Comparison of ENCODE assay signal across 1 cellular context in the genomic region with DNA sequence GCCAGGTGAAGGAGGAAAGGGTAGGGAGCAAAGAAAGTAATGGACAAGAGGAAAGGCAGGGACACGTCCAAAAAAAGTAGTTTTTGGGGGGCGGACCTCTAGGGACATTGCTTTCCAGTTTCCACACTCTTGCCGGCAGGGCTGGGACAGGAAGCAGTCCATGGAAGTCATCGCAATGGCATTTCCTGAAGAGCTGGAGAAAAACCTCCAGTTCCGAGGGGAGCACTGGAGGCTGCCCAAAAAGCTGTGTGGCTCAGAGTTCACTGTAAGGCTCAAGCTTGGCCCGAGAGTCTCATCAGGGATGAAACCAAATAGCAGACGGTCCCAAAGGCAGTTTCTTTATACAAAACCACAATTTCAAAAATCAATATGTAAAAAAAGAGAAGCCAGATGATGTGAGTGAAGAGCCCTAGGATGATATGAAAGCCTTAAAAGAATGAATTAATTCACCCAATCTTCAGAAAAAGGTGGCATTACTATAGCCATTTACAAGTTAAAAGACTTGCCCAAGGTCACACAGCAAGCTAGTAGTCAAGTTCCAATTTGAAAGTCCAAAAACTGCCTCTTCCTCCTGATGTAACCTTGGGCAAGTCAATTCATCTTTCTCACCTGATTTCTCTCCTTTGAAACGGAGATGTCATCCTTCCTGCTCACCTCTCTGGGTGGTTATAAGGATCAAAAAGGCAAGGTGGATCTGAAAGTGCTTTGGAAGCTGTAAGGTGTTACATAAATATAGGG.
TF ChIP-seq lines count a peak whose summit lies in the region.

No MANE protein-coding gene starts in this region.

TF ChIP-seq in HepG2, 621 proteins besides CTCF, POLR2A, EP300 and RAD21 (continued from another document and continues in another):
- TF ChIP-seq MYNN (CRISPR knock-in tag; IDR thresholded peaks at IDR 0.05; ENCODE audit: low read depth) (no peak), KLF9 (CRISPR knock-in tag; IDR thresholded peaks at IDR 0.05; ENCODE audit: low read depth) (no peak; the same call in 1 of the 2 replicates), NFE2 (CRISPR knock-in tag; IDR thresholded peaks at IDR 0.05) (no peak), MED8 (CRISPR knock-in tag; IDR thresholded peaks at IDR 0.05; ENCODE audit: insufficient replicate concordance) (peak; percentile 8), ZBTB38 (CRISPR knock-in tag; IDR thresholded peaks at IDR 0.05) (no peak), TRIM24 (CRISPR knock-in tag; IDR thresholded peaks at IDR 0.05) (no peak), FLYWCH1 (CRISPR knock-in tag; IDR thresholded peaks at IDR 0.05) (0 out of 2 replicates have a peak, but pooled peaks have one; percentile 23), NFYB (CRISPR knock-in tag; IDR thresholded peaks at IDR 0.05) (0 out of 2 replicates have a peak, but pooled peaks have one; percentile 2), ZNF572 (CRISPR knock-in tag; IDR thresholded peaks at IDR 0.05) (no peak), PAF1 (CRISPR knock-in tag; IDR thresholded peaks at IDR 0.05) (peak; percentile 88), ZFP41 (CRISPR knock-in tag; IDR thresholded peaks at IDR 0.05; ENCODE audit: borderline replicate concordance) (no peak), BCL6 (CRISPR knock-in tag; IDR thresholded peaks at IDR 0.05) (peak; percentile 47; the same call in 1 of the 2 replicates), GTF2F1 (IDR thresholded peaks at IDR 0.05; ENCODE audit: low read length) (no peak), XRCC5 (optimal IDR thresholded peaks at IDR 0.05; ENCODE audit: low read length) (no peak), ZNF75D (CRISPR knock-in tag; IDR thresholded peaks at IDR 0.05; ENCODE audit: borderline replicate concordance) (no peak), MED13 (CRISPR knock-in tag; IDR thresholded peaks at IDR 0.05) (peak; percentile 29; the same call in 1 of the 2 replicates), ASH2L (IDR thresholded peaks at IDR 0.05; ENCODE audit: insufficient read length, low read depth, low read length) (peak; percentile 9), TBL1XR1 (IDR thresholded peaks at IDR 0.05; ENCODE audit: borderline replicate concordance, low read length, partially characterized antibody) (peak; percentile 16), HDAC2 (CRISPR knock-in tag; IDR thresholded peaks at IDR 0.05) (0 out of 2 replicates have a peak, but pooled peaks have one; percentile 9), ONECUT2 (CRISPR knock-in tag; IDR thresholded peaks at IDR 0.05) (peak; percentile 27; the same call in 1 of the 2 replicates)
- TF ChIP-seq, protein P1, sequence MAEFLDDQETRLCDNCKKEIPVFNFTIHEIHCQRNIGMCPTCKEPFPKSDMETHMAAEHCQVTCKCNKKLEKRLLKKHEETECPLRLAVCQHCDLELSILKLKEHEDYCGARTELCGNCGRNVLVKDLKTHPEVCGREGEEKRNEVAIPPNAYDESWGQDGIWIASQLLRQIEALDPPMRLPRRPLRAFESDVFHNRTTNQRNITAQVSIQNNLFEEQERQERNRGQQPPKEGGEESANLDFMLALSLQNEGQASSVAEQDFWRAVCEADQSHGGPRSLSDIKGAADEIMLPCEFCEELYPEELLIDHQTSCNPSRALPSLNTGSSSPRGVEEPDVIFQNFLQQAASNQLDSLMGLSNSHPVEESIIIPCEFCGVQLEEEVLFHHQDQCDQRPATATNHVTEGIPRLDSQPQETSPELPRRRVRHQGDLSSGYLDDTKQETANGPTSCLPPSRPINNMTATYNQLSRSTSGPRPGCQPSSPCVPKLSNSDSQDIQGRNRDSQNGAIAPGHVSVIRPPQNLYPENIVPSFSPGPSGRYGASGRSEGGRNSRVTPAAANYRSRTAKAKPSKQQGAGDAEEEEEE (CRISPR knock-in tag; IDR thresholded peaks at IDR 0.05; ENCODE audit: borderline replicate concordance) = no peak
- TF ChIP-seq, protein P2, sequence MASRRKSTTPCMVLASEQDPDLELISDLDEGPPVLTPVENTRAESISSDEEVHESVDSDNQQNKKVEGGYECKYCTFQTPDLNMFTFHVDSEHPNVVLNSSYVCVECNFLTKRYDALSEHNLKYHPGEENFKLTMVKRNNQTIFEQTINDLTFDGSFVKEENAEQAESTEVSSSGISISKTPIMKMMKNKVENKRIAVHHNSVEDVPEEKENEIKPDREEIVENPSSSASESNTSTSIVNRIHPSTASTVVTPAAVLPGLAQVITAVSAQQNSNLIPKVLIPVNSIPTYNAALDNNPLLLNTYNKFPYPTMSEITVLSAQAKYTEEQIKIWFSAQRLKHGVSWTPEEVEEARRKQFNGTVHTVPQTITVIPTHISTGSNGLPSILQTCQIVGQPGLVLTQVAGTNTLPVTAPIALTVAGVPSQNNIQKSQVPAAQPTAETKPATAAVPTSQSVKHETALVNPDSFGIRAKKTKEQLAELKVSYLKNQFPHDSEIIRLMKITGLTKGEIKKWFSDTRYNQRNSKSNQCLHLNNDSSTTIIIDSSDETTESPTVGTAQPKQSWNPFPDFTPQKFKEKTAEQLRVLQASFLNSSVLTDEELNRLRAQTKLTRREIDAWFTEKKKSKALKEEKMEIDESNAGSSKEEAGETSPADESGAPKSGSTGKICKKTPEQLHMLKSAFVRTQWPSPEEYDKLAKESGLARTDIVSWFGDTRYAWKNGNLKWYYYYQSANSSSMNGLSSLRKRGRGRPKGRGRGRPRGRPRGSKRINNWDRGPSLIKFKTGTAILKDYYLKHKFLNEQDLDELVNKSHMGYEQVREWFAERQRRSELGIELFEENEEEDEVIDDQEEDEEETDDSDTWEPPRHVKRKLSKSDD (CRISPR knock-in tag; IDR thresholded peaks at IDR 0.05; ENCODE audit: low read depth) = no peak
- TF ChIP-seq, protein P3, sequence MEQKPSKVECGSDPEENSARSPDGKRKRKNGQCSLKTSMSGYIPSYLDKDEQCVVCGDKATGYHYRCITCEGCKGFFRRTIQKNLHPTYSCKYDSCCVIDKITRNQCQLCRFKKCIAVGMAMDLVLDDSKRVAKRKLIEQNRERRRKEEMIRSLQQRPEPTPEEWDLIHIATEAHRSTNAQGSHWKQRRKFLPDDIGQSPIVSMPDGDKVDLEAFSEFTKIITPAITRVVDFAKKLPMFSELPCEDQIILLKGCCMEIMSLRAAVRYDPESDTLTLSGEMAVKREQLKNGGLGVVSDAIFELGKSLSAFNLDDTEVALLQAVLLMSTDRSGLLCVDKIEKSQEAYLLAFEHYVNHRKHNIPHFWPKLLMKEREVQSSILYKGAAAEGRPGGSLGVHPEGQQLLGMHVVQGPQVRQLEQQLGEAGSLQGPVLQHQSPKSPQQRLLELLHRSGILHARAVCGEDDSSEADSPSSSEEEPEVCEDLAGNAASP (CRISPR knock-in tag; IDR thresholded peaks at IDR 0.05; ENCODE audit: borderline replicate concordance) = 0 out of 2 replicates have a peak, but pooled peaks have one; percentile 13
- TF ChIP-seq, protein P4, sequence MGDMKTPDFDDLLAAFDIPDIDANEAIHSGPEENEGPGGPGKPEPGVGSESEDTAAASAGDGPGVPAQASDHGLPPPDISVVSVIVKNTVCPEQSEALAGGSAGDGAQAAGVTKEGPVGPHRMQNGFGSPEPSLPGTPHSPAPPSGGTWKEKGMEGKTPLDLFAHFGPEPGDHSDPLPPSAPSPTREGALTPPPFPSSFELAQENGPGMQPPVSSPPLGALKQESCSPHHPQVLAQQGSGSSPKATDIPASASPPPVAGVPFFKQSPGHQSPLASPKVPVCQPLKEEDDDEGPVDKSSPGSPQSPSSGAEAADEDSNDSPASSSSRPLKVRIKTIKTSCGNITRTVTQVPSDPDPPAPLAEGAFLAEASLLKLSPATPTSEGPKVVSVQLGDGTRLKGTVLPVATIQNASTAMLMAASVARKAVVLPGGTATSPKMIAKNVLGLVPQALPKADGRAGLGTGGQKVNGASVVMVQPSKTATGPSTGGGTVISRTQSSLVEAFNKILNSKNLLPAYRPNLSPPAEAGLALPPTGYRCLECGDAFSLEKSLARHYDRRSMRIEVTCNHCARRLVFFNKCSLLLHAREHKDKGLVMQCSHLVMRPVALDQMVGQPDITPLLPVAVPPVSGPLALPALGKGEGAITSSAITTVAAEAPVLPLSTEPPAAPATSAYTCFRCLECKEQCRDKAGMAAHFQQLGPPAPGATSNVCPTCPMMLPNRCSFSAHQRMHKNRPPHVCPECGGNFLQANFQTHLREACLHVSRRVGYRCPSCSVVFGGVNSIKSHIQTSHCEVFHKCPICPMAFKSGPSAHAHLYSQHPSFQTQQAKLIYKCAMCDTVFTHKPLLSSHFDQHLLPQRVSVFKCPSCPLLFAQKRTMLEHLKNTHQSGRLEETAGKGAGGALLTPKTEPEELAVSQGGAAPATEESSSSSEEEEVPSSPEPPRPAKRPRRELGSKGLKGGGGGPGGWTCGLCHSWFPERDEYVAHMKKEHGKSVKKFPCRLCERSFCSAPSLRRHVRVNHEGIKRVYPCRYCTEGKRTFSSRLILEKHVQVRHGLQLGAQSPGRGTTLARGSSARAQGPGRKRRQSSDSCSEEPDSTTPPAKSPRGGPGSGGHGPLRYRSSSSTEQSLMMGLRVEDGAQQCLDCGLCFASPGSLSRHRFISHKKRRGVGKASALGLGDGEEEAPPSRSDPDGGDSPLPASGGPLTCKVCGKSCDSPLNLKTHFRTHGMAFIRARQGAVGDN (CRISPR knock-in tag; IDR thresholded peaks at IDR 0.05) = peak; percentile 36
- TF ChIP-seq, protein P5, sequence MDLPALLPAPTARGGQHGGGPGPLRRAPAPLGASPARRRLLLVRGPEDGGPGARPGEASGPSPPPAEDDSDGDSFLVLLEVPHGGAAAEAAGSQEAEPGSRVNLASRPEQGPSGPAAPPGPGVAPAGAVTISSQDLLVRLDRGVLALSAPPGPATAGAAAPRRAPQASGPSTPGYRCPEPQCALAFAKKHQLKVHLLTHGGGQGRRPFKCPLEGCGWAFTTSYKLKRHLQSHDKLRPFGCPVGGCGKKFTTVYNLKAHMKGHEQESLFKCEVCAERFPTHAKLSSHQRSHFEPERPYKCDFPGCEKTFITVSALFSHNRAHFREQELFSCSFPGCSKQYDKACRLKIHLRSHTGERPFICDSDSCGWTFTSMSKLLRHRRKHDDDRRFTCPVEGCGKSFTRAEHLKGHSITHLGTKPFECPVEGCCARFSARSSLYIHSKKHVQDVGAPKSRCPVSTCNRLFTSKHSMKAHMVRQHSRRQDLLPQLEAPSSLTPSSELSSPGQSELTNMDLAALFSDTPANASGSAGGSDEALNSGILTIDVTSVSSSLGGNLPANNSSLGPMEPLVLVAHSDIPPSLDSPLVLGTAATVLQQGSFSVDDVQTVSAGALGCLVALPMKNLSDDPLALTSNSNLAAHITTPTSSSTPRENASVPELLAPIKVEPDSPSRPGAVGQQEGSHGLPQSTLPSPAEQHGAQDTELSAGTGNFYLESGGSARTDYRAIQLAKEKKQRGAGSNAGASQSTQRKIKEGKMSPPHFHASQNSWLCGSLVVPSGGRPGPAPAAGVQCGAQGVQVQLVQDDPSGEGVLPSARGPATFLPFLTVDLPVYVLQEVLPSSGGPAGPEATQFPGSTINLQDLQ (CRISPR knock-in tag; IDR thresholded peaks at IDR 0.05) = no peak
- TF ChIP-seq, protein P6, sequence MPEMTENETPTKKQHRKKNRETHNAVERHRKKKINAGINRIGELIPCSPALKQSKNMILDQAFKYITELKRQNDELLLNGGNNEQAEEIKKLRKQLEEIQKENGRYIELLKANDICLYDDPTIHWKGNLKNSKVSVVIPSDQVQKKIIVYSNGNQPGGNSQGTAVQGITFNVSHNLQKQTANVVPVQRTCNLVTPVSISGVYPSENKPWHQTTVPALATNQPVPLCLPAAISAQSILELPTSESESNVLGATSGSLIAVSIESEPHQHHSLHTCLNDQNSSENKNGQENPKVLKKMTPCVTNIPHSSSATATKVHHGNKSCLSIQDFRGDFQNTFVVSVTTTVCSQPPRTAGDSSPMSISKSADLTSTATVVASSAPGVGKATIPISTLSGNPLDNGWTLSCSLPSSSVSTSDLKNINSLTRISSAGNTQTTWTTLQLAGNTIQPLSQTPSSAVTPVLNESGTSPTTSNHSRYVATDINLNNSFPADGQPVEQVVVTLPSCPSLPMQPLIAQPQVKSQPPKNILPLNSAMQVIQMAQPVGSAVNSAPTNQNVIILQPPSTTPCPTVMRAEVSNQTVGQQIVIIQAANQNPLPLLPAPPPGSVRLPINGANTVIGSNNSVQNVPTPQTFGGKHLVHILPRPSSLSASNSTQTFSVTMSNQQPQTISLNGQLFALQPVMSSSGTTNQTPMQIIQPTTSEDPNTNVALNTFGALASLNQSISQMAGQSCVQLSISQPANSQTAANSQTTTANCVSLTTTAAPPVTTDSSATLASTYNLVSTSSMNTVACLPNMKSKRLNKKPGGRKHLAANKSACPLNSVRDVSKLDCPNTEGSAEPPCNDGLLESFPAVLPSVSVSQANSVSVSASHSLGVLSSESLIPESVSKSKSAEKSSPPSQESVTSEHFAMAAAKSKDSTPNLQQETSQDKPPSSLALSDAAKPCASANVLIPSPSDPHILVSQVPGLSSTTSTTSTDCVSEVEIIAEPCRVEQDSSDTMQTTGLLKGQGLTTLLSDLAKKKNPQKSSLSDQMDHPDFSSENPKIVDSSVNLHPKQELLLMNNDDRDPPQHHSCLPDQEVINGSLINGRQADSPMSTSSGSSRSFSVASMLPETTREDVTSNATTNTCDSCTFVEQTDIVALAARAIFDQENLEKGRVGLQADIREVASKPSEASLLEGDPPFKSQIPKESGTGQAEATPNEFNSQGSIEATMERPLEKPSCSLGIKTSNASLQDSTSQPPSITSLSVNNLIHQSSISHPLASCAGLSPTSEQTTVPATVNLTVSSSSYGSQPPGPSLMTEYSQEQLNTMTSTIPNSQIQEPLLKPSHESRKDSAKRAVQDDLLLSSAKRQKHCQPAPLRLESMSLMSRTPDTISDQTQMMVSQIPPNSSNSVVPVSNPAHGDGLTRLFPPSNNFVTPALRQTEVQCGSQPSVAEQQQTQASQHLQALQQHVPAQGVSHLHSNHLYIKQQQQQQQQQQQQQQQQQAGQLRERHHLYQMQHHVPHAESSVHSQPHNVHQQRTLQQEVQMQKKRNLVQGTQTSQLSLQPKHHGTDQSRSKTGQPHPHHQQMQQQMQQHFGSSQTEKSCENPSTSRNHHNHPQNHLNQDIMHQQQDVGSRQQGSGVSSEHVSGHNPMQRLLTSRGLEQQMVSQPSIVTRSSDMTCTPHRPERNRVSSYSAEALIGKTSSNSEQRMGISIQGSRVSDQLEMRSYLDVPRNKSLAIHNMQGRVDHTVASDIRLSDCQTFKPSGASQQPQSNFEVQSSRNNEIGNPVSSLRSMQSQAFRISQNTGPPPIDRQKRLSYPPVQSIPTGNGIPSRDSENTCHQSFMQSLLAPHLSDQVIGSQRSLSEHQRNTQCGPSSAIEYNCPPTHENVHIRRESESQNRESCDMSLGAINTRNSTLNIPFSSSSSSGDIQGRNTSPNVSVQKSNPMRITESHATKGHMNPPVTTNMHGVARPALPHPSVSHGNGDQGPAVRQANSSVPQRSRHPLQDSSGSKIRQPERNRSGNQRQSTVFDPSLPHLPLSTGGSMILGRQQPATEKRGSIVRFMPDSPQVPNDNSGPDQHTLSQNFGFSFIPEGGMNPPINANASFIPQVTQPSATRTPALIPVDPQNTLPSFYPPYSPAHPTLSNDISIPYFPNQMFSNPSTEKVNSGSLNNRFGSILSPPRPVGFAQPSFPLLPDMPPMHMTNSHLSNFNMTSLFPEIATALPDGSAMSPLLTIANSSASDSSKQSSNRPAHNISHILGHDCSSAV (CRISPR knock-in tag; IDR thresholded peaks at IDR 0.05; ENCODE audit: borderline replicate concordance) = peak; percentile 4; the same call in 1 of the 2 replicates
- TF ChIP-seq, protein P7, sequence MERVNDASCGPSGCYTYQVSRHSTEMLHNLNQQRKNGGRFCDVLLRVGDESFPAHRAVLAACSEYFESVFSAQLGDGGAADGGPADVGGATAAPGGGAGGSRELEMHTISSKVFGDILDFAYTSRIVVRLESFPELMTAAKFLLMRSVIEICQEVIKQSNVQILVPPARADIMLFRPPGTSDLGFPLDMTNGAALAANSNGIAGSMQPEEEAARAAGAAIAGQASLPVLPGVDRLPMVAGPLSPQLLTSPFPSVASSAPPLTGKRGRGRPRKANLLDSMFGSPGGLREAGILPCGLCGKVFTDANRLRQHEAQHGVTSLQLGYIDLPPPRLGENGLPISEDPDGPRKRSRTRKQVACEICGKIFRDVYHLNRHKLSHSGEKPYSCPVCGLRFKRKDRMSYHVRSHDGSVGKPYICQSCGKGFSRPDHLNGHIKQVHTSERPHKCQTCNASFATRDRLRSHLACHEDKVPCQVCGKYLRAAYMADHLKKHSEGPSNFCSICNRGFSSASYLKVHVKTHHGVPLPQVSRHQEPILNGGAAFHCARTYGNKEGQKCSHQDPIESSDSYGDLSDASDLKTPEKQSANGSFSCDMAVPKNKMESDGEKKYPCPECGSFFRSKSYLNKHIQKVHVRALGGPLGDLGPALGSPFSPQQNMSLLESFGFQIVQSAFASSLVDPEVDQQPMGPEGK (CRISPR knock-in tag; IDR thresholded peaks at IDR 0.05) = no peak
